ENCODE assay signal across 15 cellular contexts in genomic region chr14:80977103-80977728, GRCh38. TPM values are rescaled to one million over a fixed set of nuclear protein-coding genes. Genes with fewer than 3 reads are reported as not detected.
DNase-seq lines count a peak whose midpoint lies in the region; ATAC-seq and TF ChIP-seq lines count a peak whose summit lies in the region.
"Had no signal": no experiment of that assay in that cellular context is flagged by ENCODE, and none has a peak within 500 bp of the region (broad histone marks: within the 10 kb centered on the region; RNA-seq: fewer than 3 reads in every experiment).

No MANE protein-coding gene starts in this region.

- H3K4ac ChIP-seq in trophoblast cell (ENCODE audit: low read depth, low read length), result no peak overlapping the region

- H3K4me3 ChIP-seq in H7 (ENCODE audit: insufficient read depth, low read depth, low read length) (no peak overlapping the region), OCI-LY1 (ENCODE audit: low read depth, low read length, poor library complexity, severe bottlenecking) (no peak overlapping the region), trophoblast cell (ENCODE audit: low read depth, low read length) (no peak overlapping the region), spleen (no peak overlapping the region)
- H3K4me3 ChIP-seq: lung, psoas muscle, tibial artery had no signal

- no peaks in the 10 kb centered on the region for H3K9me3 Mint-ChIP-seq in osteocyte (ENCODE audit: unreplicated experiment)
- H3K9me3 Mint-ChIP-seq: activated naive CD4-positive, alpha-beta T cell treated with anti-CD3 and anti-CD28 coated beads for 36 hours had no signal

- intact Hi-C loops in spleen (cut with DNase I; ENCODE audit: low total_unique reads), result no loop called here

- no peak overlapping the region for H2BK5ac ChIP-seq in trophoblast cell (ENCODE audit: low read depth, low read length, poor library complexity)

- H3K27me3 Mint-ChIP-seq in osteocyte (ENCODE audit: unreplicated experiment), result peaks cover 51% of the 10 kb centered on the region

- no peak overlapping the region for H4K91ac ChIP-seq in trophoblast cell (ENCODE audit: low read depth, low read length)

- H3K4me2 ChIP-seq in OCI-LY1 (ENCODE audit: low read length) (no peak overlapping the region), trophoblast cell (ENCODE audit: low read length) (no peak overlapping the region)

- H3K27me3 ChIP-seq in H7 (ENCODE audit: control insufficient read depth, insufficient read depth, low read length) (no peaks in the 10 kb centered on the region; the same call in 1 of the 2 replicates), OCI-LY1 (ENCODE audit: insufficient read depth, low read length) (no peaks in the 10 kb centered on the region), trophoblast cell (ENCODE audit: insufficient read depth, low read length) (no peaks in the 10 kb centered on the region), spleen (replicated peaks in 1 of 7) (no peaks in the 10 kb centered on the region)
- H3K27me3 ChIP-seq: tibial artery had no signal

- no peaks in the 10 kb centered on the region for H3K79me2 ChIP-seq in OCI-LY1 (ENCODE audit: insufficient read depth, low read length)
- H3K79me2 ChIP-seq in trophoblast cell (ENCODE audit: control insufficient read depth, insufficient read depth, low read length, poor library complexity), result no peaks in the 10 kb centered on the region

- no peaks in the 10 kb centered on the region for H3F3A ChIP-seq in OCI-LY1 (ENCODE audit: insufficient read depth, low read length)

- no peak overlapping the region for H4K12ac ChIP-seq in trophoblast cell (ENCODE audit: low read depth, low read length)

- no peak overlapping the region for H3K4me3 Mint-ChIP-seq in osteocyte (ENCODE audit: unreplicated experiment)
- H3K4me3 Mint-ChIP-seq: activated naive CD4-positive, alpha-beta T cell treated with anti-CD3 and anti-CD28 coated beads for 36 hours had no signal

- peak; percentile 48 for DNase-seq in H7
- no peak for DNase-seq in trophoblast cell
- no peak for DNase-seq in spleen
- DNase-seq in amniotic stem cell (lab: John Stamatoyannopoulos, UW), result no peak
- no peak for DNase-seq in osteocyte (ENCODE audit: extremely low spot score, unreplicated experiment)
- DNase-seq: activated CD4-positive, alpha-beta T cell treated with anti-CD3 and anti-CD28 coated beads for 1 hour; activated naive CD4-positive, alpha-beta T cell treated with anti-CD3 and anti-CD28 coated beads for 36 hours; DMS79 treated with DMSO at 0.1 percent for 48 hours; NCI-H510A; psoas muscle; SHP77 treated with DMSO at 0.1 percent for 48 hours; tibial artery had no signal

- H3K4me1 Mint-ChIP-seq in osteocyte (ENCODE audit: unreplicated experiment), result no peaks in the 10 kb centered on the region

- H3K36me3 ChIP-seq in H7 (replicated peaks; ENCODE audit: control insufficient read depth, insufficient read depth, low read length) (no peaks in the 10 kb centered on the region), OCI-LY1 (ENCODE audit: insufficient read depth, low read length) (no peaks in the 10 kb centered on the region), trophoblast cell (ENCODE audit: control insufficient read depth in 1 of 2, insufficient read depth in 2 of 2, low read length in 2 of 2) (no peaks in the 10 kb centered on the region), spleen (no peaks in the 10 kb centered on the region)
- H3K36me3 ChIP-seq: tibial artery had no signal

- H3K27ac Mint-ChIP-seq in osteocyte (ENCODE audit: unreplicated experiment), result no peak overlapping the region
- H3K27ac Mint-ChIP-seq: activated naive CD4-positive, alpha-beta T cell treated with anti-CD3 and anti-CD28 coated beads for 36 hours had no signal

- H3K9me2 ChIP-seq in OCI-LY1 (ENCODE audit: low read depth, low read length), result no peaks in the 10 kb centered on the region

- no peaks in the 10 kb centered on the region for H3K36me3 Mint-ChIP-seq in osteocyte (ENCODE audit: unreplicated experiment)

- H2BK12ac ChIP-seq in trophoblast cell (ENCODE audit: low read length), result peak overlapping the region; percentile 1

- no peaks in the 10 kb centered on the region for H4K20me1 ChIP-seq in OCI-LY1 (ENCODE audit: insufficient read depth, low read length)

- ATAC-seq in GM18858 (IDR thresholded peaks at IDR 0.05; ENCODE audit: unreplicated experiment), result peak; percentile 56
- ATAC-seq: psoas muscle had no signal

- H2BK120ac ChIP-seq in trophoblast cell (ENCODE audit: insufficient read depth, low read length, poor library complexity), result no peak overlapping the region

- TF ChIP-seq POLR2A in spleen (IDR thresholded peaks at IDR 0.05), result no peak

- TF ChIP-seq CTCF in OCI-LY1 (IDR thresholded peaks at IDR 0.05; ENCODE audit: low read length), result peak; percentile 37; the same call in 1 of the 2 replicates
- no peak for TF ChIP-seq CTCF in spleen (IDR thresholded peaks at IDR 0.05 in 8 of 11, conservative IDR thresholded peaks at IDR 0.05 in 3 of 11)
- no peak for TF ChIP-seq CTCF in osteocyte (IDR thresholded peaks at IDR 0.05)

- no peak overlapping the region for H4K8ac ChIP-seq in trophoblast cell (ENCODE audit: low read depth, low read length)

- peaks cover 2% of the 10 kb centered on the region for H3K79me1 ChIP-seq in trophoblast cell (ENCODE audit: low read length)

- no peak overlapping the region for H2AFZ ChIP-seq in OCI-LY1 (ENCODE audit: low read length)
- H2AFZ ChIP-seq in trophoblast cell (ENCODE audit: insufficient read depth, low read length, poor library complexity), result no peak overlapping the region

- H3K23ac ChIP-seq in trophoblast cell (ENCODE audit: low read length), result no peak overlapping the region

- H3K9ac ChIP-seq in OCI-LY1 (ENCODE audit: low read length) (no peak overlapping the region), trophoblast cell (ENCODE audit: low read length) (no peak overlapping the region)

- no peak overlapping the region for H2AK5ac ChIP-seq in trophoblast cell (ENCODE audit: low read length)

- no peaks in the 10 kb centered on the region for H3K9me3 ChIP-seq in OCI-LY1 (ENCODE audit: low read length)
- no peaks in the 10 kb centered on the region for H3K9me3 ChIP-seq in trophoblast cell (ENCODE audit: insufficient read depth, low read depth, low read length)
- H3K9me3 ChIP-seq in spleen, result no peaks in the 10 kb centered on the region
- H3K9me3 ChIP-seq: psoas muscle, tibial artery had no signal

- WGBS in trophoblast cell (ENCODE audit: extremely low coverage, insufficient coverage, insufficient read length), result no CpG with 5 or more reads among the region's 2 CpGs
- 93 to 100% (median 98%) methylated on average over 2 of the region's 2 CpGs for WGBS in spleen, 5 donors

- H3K4me1 ChIP-seq in OCI-LY1 (ENCODE audit: insufficient read depth, low read length, severe bottlenecking), result peaks cover 12% of the 10 kb centered on the region
- peaks cover 9 to 12% of the 10 kb centered on the region in 2 experiments for H3K4me1 ChIP-seq in trophoblast cell (ENCODE audit: control insufficient read depth in 1 of 2, insufficient read depth in 2 of 2, low read length in 2 of 2)
- H3K4me1 ChIP-seq in spleen, result no peaks in the 10 kb centered on the region

- no peak overlapping the region for H3K27ac ChIP-seq in OCI-LY1 (ENCODE audit: low read depth, low read length, poor library complexity, severe bottlenecking)
- peak overlapping the region; percentile 61 for H3K27ac ChIP-seq in trophoblast cell (ENCODE audit: low read depth, low read length)
- H3K27ac ChIP-seq in spleen, result no peak overlapping the region
- H3K27ac ChIP-seq: psoas muscle, tibial artery had no signal

- H3K14ac ChIP-seq in trophoblast cell (ENCODE audit: low read length), result no peak overlapping the region

- no peak overlapping the region for H3K18ac ChIP-seq in trophoblast cell (ENCODE audit: low read length)

RNA-seq across cellular contexts. Expression of gene TSHR, which starts 21.8 kb away (rescaled TPM):
- not detected in 2 replicates for total RNA-seq in H7 (2014; rRNA removed; shearing (Covaris generic))
- polyA plus RNA-seq in trophoblast cell (2013), result 0.04 TPM in 1 of 2 replicates, not detected in the other
- 1 to 10 TPM in 3 of 7 donors, under 1 TPM in 3, not detected in 1; 0.32 to 3.1 (median 1.00) TPM for total RNA-seq in spleen
- under 1 TPM; 0.22 to 0.32 (median 0.22) TPM for polyA plus RNA-seq in spleen
- not detected in 2 replicates for total RNA-seq in osteocyte
- total RNA-seq: activated naive CD4-positive, alpha-beta T cell treated with anti-CD3 and anti-CD28 coated beads for 36 hours had no signal

RNA-seq across cellular contexts. Expression of gene CEP128, which starts 35.7 kb away (rescaled TPM):
- total RNA-seq in H7 (2014; rRNA removed; shearing (Covaris generic)), result 7.9 and 10.6 TPM in 2 replicates
- polyA plus RNA-seq in trophoblast cell (2013), result 4.5 and 4.6 TPM in 2 replicates
- 10 to 100 TPM; 13.5 to 34.2 (median 18.6) TPM for total RNA-seq in spleen
- 1 to 10 TPM; 1.5 to 1.9 (median 1.7) TPM for polyA plus RNA-seq in spleen
- total RNA-seq in osteocyte, result 9.4 and 9.7 TPM in 2 replicates
